In the genomic region with DNA sequence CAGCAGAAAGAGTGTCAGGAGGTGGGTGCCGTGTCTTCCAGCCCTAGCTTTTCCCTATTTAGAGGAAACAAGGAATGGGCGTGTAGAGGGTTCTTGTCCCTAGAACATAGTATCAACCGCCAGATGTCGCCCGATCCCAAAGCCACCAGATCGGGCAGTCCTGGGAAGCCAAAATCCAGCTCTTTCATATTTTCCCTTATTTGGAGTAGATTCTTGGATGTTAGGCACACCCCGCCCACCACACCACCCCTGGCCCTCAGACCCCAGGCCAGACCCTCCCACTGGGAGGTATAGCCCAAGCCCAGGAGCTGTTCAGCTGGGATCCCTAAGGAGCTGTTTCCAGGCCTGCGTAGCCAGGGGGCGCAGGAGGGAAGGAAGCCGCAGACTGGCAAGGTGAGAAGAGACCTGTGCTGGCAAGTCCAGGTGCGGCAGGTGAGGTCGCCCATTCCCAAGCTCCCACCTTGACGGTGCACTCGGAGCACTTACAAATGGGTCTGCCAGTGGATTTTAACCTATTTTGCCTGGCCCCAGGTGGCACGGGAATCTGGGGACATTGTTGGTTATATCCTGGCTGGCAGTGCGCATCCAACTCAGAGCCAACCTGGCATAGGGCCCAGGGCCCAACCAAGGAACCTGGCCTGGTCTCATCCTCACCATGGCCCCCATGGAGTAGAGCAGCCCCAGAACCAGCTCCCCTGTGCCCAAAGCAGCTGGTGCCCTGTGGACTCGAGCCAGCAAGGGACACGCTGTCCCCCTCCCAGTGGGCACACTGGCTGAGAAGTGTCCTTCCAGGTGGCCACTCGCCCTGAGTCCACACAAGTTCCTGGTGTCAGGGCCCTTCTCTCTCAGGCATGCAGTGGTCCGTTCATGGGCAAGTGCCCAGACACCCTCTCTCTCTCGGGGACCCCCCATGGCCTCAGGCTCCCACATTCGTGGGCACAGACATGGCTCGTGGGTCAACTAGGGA, we compare ENCODE assay signal across 8 cellular contexts. TPM values are rescaled to one million over a fixed set of nuclear protein-coding genes. Genes with fewer than 3 reads are reported as not detected.
DNase-seq lines count a peak whose midpoint lies in the region; ATAC-seq and TF ChIP-seq lines count a peak whose summit lies in the region.

No MANE protein-coding gene starts in this region.

- H3K4me2 ChIP-seq in smooth muscle cell: peak overlapping the region; percentile 83

- TF ChIP-seq CTCF in breast epithelium (IDR thresholded peaks at IDR 0.05) (peak; percentile 27 to 66 (median 47)), smooth muscle cell (IDR thresholded peaks at IDR 0.05; ENCODE audit: borderline replicate concordance, insufficient read depth, poor library complexity, severe bottlenecking) (peak; percentile 53)

- no peak overlapping the region for H3K9ac ChIP-seq in smooth muscle cell (ENCODE audit: low read depth)

- H3K36me3 ChIP-seq in H7 (replicated peaks; ENCODE audit: control insufficient read depth, insufficient read depth, low read length) (peaks cover 1% of the 10 kb centered on the region; the same call in 1 of the 2 replicates), breast epithelium (no peaks in the 10 kb centered on the region), smooth muscle cell (ENCODE audit: low read depth) (no peaks in the 10 kb centered on the region)

- 47% methylated on average over 23 of the region's 23 CpGs for WGBS in smooth muscle cell (ENCODE audit: low lambda C conversion rate)

- peaks cover 42% of the 10 kb centered on the region for H3K79me2 ChIP-seq in smooth muscle cell (ENCODE audit: low read depth)

- no peak overlapping the region for H2AFZ ChIP-seq in smooth muscle cell (ENCODE audit: low read depth)

- H4K20me1 ChIP-seq in smooth muscle cell (ENCODE audit: low read depth): peaks cover 17% of the 10 kb centered on the region

- intact Hi-C loops in breast epithelium (cut with DNase I; ENCODE audit: low total_unique reads): no loop called here

- peak overlapping the region; percentile 30 for H3K4me3 ChIP-seq in H7 (ENCODE audit: insufficient read depth, low read depth, low read length)
- H3K4me3 ChIP-seq in breast epithelium: peak overlapping the region; percentile 38 to 79 (median 68)
- H3K4me3 ChIP-seq in smooth muscle cell: peak overlapping the region; percentile 47

- H3K27ac ChIP-seq in breast epithelium (peak overlapping the region; percentile 91 to 92), smooth muscle cell (ENCODE audit: low read depth) (peak overlapping the region; percentile 33)

- H3F3A ChIP-seq in smooth muscle cell (ENCODE audit: low read depth): no peaks in the 10 kb centered on the region

- TF ChIP-seq POLR2A in breast epithelium (IDR thresholded peaks at IDR 0.05): no peak

- H3K9me3 ChIP-seq in breast epithelium (no peaks in the 10 kb centered on the region), smooth muscle cell (replicated peaks; ENCODE audit: low read depth) (no peaks in the 10 kb centered on the region)

- peaks cover 6% of the 10 kb centered on the region; the same call in 1 of the 2 replicates for H3K27me3 ChIP-seq in H7 (ENCODE audit: control insufficient read depth, insufficient read depth, low read length)
- peaks cover 0 to 22% of the 10 kb centered on the region in 2 donors for H3K27me3 ChIP-seq in breast epithelium
- H3K27me3 ChIP-seq in smooth muscle cell (ENCODE audit: low read depth): no peaks in the 10 kb centered on the region

- H3K4me1 ChIP-seq in breast epithelium: no peaks in the 10 kb centered on the region
- H3K4me1 ChIP-seq in smooth muscle cell (ENCODE audit: low read depth): peaks cover 4% of the 10 kb centered on the region

- DNase-seq in CD1c-positive myeloid dendritic cell (ENCODE audit: extremely low spot score): peak; percentile 57
- DNase-seq in H7: peak; percentile 84
- DNase-seq in NCI-H510A treated with DMSO at 0.1 percent for 48 hours (lab: John Stamatoyannopoulos, UW): peak; percentile 55
- DNase-seq in breast epithelium (ENCODE audit: low spot score in 2 of 2): peak; percentile 74 to 89
- DNase-seq in iris pigment epithelial cell (ENCODE audit: low read depth): peak; percentile 32
- DNase-seq in smooth muscle cell (lab: John Stamatoyannopoulos, UW; ENCODE audit: unreplicated experiment): no peak

- ATAC-seq in GM18873 (IDR thresholded peaks at IDR 0.05; ENCODE audit: low FRiP score, unreplicated experiment) (no peak), GM19328 (IDR thresholded peaks at IDR 0.05; ENCODE audit: unreplicated experiment) (no peak)

RNA-seq across cellular contexts. Expression of a gene that starts 0.8 kb away (rescaled TPM):
- total RNA-seq in H7 (2014; rRNA removed; shearing (Covaris generic)): 799 and 827 TPM in 2 replicates
- total RNA-seq in breast epithelium (100 to 1,000 TPM; 416 to 675 (median 622) TPM), smooth muscle cell (807 and 860 TPM in 2 replicates)
- 1,632 and 1,832 TPM in 2 replicates for polyA plus RNA-seq in smooth muscle cell

RNA-seq across cellular contexts. Expression of a gene that starts 5.5 kb away (rescaled TPM):
- total RNA-seq in H7 (2014; rRNA removed; shearing (Covaris generic)): 56.2 and 57.1 TPM in 2 replicates
- total RNA-seq in breast epithelium: 10 to 100 TPM; 33.8 to 48.1 (median 45.6) TPM
- total RNA-seq in smooth muscle cell: 46.1 and 61.4 TPM in 2 replicates
- polyA plus RNA-seq in smooth muscle cell: 63.9 and 67.4 TPM in 2 replicates

RNA-seq across cellular contexts. Expression of a gene that starts 24.6 kb away (rescaled TPM):
- total RNA-seq in H7 (2014; rRNA removed; shearing (Covaris generic)): 4,112 and 4,296 TPM in 2 replicates
- 1,000 to 10,000 TPM; 8,496 to 9,265 (median 8,695) TPM for total RNA-seq in breast epithelium
- 2,811 and 3,107 TPM in 2 replicates for total RNA-seq in smooth muscle cell
- polyA plus RNA-seq in smooth muscle cell: 1,314 and 1,395 TPM in 2 replicates

RNA-seq across cellular contexts. Expression of a gene that starts 35.4 kb away (rescaled TPM):
- total RNA-seq in H7 (2014; rRNA removed; shearing (Covaris generic)): 24.8 and 26.6 TPM in 2 replicates
- total RNA-seq in breast epithelium (10 to 100 TPM; 26.2 to 44.3 (median 26.9) TPM), smooth muscle cell (33.6 and 40.4 TPM in 2 replicates)
- 23.0 and 30.0 TPM in 2 replicates for polyA plus RNA-seq in smooth muscle cell

RNA-seq across cellular contexts. Expression of a gene that starts 37.7 kb away (rescaled TPM):
- 38.6 and 71.3 TPM in 2 replicates for total RNA-seq in H7 (2014; rRNA removed; shearing (Covaris generic))
- total RNA-seq in breast epithelium (10 to 100 TPM; 27.7 to 53.7 (median 44.2) TPM), smooth muscle cell (28.3 and 203 TPM in 2 replicates)
- polyA plus RNA-seq in smooth muscle cell: 30.2 and 32.4 TPM in 2 replicates
